Comparison of ENCODE assay signal across 18 cellular contexts in the genomic region with DNA sequence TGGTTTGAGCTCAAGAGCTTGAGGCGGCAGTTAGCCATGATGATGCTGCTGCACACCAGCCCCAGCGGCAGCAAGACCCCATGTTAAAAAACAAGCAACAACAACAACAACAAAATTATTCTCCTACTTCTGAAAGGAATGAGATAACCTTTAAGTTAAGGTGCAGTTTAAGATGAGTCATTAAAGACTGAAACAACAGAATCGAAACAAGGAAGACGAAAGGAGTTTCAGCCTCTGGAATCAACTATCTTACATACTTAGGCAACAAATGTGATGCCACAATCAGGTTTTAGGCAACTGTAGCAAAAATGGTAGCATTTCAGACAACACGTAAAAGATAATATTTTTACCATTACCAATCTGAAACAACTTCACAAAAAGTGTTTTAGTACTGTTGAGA. TPM values are rescaled to one million over a fixed set of nuclear protein-coding genes. Genes with fewer than 3 reads are reported as not detected.
"Had no signal": no experiment of that assay in that cellular context is flagged by ENCODE, and none has a peak within 500 bp of the region (broad histone marks: within the 10 kb centered on the region; RNA-seq: fewer than 3 reads in every experiment).

No MANE protein-coding gene starts in this region.

- H3K27me3 Mint-ChIP-seq: natural killer cell treated with Interleukin-12 subunit alpha and Interleukin-12 subunit beta and Interleukin-15 and Interleukin-18, amount 100 ng/mL, for 72 hours had no signal

- H3K4me3 Mint-ChIP-seq: natural killer cell treated with Interleukin-12 subunit alpha and Interleukin-12 subunit beta and Interleukin-15 and Interleukin-18, amount 100 ng/mL, for 72 hours had no signal

- H3K9me3 Mint-ChIP-seq: natural killer cell treated with Interleukin-12 subunit alpha and Interleukin-12 subunit beta and Interleukin-15 and Interleukin-18, amount 100 ng/mL, for 72 hours had no signal

- DNase-seq: activated CD4-positive, alpha-beta T cell treated with anti-CD3 and anti-CD28 coated beads for 4 hours; adrenal gland; occipital lobe; right lobe of liver; spleen; stimulated activated CD4-positive, alpha-beta T cell treated with anti-CD3 and anti-CD28 coated beads, Interleukin-2, amount 100 ng/mL, for 24 hours; stimulated activated naive CD4-positive, alpha-beta T cell; SW 1271; T1000; upper lobe of right lung had no signal

- ATAC-seq: natural killer cell treated with Interleukin-12 subunit alpha and Interleukin-12 subunit beta and Interleukin-15 and Interleukin-18, amount 100 ng/mL, for 72 hours; upper lobe of right lung had no signal

RNA-seq across cellular contexts. Expression of gene SCAANT1, which starts 12.2 kb away (rescaled TPM):
- total RNA-seq: adrenal gland, cardiac septum, frontal cortex, heart right ventricle, lung microvascular endothelial cell, mucosa of gallbladder, occipital lobe, prostate gland, right lobe of liver, SJCRH30, spleen, upper lobe of right lung had no signal
